Comparison of ENCODE assay signal across 8 cellular contexts in the genomic region with DNA sequence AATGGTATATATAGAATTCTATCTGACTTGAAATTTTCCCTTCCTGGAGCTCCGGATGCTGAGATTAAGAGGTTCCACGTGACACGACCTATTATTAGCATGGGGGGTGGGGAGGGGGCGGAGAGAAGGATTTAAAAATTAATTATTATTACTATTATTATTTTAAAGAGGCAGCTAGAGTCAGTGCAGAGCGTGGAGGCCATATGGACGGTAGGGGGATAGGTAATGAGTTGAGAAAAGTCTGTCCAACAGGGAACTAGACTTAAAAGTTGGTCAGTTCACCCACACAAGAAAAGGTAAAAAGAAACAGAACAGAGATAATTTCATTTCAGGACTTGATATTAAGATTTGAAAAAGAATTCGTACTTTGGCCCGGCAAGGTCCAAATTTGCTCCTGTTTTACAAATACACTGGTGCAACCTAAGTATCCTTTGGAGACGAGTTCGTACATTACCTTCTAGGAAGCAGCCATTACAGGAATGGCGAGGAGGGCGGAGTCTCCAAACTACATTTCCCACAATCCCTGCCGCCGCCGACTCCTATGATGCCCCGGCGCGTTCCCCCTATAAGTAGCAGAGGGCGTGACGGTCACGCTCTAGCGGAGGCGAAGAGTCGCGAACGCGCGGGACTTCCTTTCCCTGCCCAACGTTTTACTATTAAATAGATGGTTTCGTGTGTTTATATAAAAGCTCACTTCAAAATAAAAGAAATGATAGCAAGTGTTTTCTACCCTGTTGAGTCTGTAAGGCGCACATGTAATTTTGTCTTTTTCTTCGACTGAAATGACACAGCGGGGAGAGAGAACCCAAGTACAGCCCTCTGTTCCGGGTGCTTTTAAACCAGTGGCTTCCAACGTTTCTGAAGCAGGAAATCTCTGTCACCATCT. TPM values are rescaled to one million over a fixed set of nuclear protein-coding genes. Genes with fewer than 3 reads are reported as not detected.
DNase-seq lines count a peak whose midpoint lies in the region; ATAC-seq and TF ChIP-seq lines count a peak whose summit lies in the region.

SMIM30 (minus strand) TSS at position 481 of the 886 bp plus-strand sequence. CDS start 976 bp downstream, outside the sequence.

- H2AFZ ChIP-seq in smooth muscle cell (ENCODE audit: low read depth) = peak within 1 kb of the TSS; percentile 95

- peak; percentile 95 for DNase-seq in A673 (ENCODE audit: low spot score)
- DNase-seq in NCI-H2196 treated with DMSO at 0.1 percent for 48 hours (lab: John Stamatoyannopoulos, UW; ENCODE audit: unreplicated experiment) = peak; percentile 91
- peak; percentile 90 for DNase-seq in breast epithelium (ENCODE audit: low spot score in 2 of 2)
- peak; percentile 86 for DNase-seq in iPS-NIHi7 (ENCODE audit: extremely low spot score)
- peak; percentile 47 for DNase-seq in smooth muscle cell (lab: John Stamatoyannopoulos, UW; ENCODE audit: unreplicated experiment)

- H3K9ac ChIP-seq in smooth muscle cell (ENCODE audit: low read depth) = peak within 1 kb of the TSS; percentile 81

- peaks cover 2% of the 10 kb centered on the region for H3K4me1 ChIP-seq in A673 (ENCODE audit: insufficient read depth, low read length, poor library complexity, severe bottlenecking)
- H3K4me1 ChIP-seq in breast epithelium = no peaks in the 10 kb centered on the region
- peaks cover 9% of the 10 kb centered on the region for H3K4me1 ChIP-seq in smooth muscle cell (ENCODE audit: low read depth)

- peak; percentile 85 for TF ChIP-seq POLR2A in breast epithelium (IDR thresholded peaks at IDR 0.05)

- H3K27me3 ChIP-seq in A673 (replicated peaks; ENCODE audit: insufficient read depth, low read depth, low read length, poor library complexity) (no peaks in the 10 kb centered on the region), breast epithelium (no peaks in the 10 kb centered on the region), smooth muscle cell (ENCODE audit: low read depth) (no peaks in the 10 kb centered on the region)

- WGBS in smooth muscle cell (ENCODE audit: low lambda C conversion rate) = 1% methylated on average over 35 of the region's 35 CpGs

- CTCF ChIA-PET in A673 (lab: Charles Lee) = interaction anchor here (0.6 kb wide), 1 partner anchor 32 kb away, joined by 4 read pairs; the partner anchor contains the start of gene GPR85

- peak; percentile 98 for ATAC-seq in GM18868 (IDR thresholded peaks at IDR 0.05; ENCODE audit: unreplicated experiment)
- peak; percentile 100 for ATAC-seq in HG03108 (IDR thresholded peaks at IDR 0.05; ENCODE audit: unreplicated experiment)

- TSS peak; percentile 86 for BruUV-seq in A673 (replicated peaks; lab: Mats Ljungman, UMichigan)

- H3K4me2 ChIP-seq in smooth muscle cell = peak within 1 kb of the TSS; percentile 91

- intact Hi-C loops in A673 (cut with micrococcal nuclease; ENCODE audit: unreplicated experiment) (no loop called here), breast epithelium (cut with DNase I; ENCODE audit: low total_unique reads) (no loop called here)

- H3K27ac ChIP-seq in A673 (ENCODE audit: low read depth, low read length, poor library complexity, severe bottlenecking) (peak within 1 kb of the TSS; percentile 55), VCaP (peak within 1 kb of the TSS; percentile 69), breast epithelium (peak within 1 kb of the TSS; percentile 61 to 68), smooth muscle cell (ENCODE audit: low read depth) (peak within 1 kb of the TSS; percentile 71)

- no peaks in the 10 kb centered on the region for H3K36me3 ChIP-seq in A673 (ENCODE audit: insufficient read depth, low read length, poor library complexity, severe bottlenecking)
- no peaks in the 10 kb centered on the region for H3K36me3 ChIP-seq in breast epithelium
- no peaks in the 10 kb centered on the region for H3K36me3 ChIP-seq in smooth muscle cell (ENCODE audit: low read depth)

- no peaks in the 10 kb centered on the region for H3K9me3 ChIP-seq in A673 (ENCODE audit: low read depth, low read length, poor library complexity, severe bottlenecking)
- no peaks in the 10 kb centered on the region for H3K9me3 ChIP-seq in breast epithelium
- H3K9me3 ChIP-seq in smooth muscle cell (replicated peaks; ENCODE audit: low read depth) = no peaks in the 10 kb centered on the region

- peaks cover 7% of the 10 kb centered on the region for H3F3A ChIP-seq in smooth muscle cell (ENCODE audit: low read depth)

- POLR2A ChIA-PET in A673 (lab: Charles Lee; ENCODE audit: low non-redundant PET) = no interaction called here

- peaks cover 4% of the 10 kb centered on the region for H3K79me2 ChIP-seq in smooth muscle cell (ENCODE audit: low read depth)

- H4K20me1 ChIP-seq in smooth muscle cell (ENCODE audit: low read depth) = no peaks in the 10 kb centered on the region

- no peak for TF ChIP-seq CTCF in A673 (conservative IDR thresholded peaks at IDR 0.05; ENCODE audit: low read depth, low read length)
- no peak for TF ChIP-seq CTCF in VCaP (conservative IDR thresholded peaks at IDR 0.05)
- no peak for TF ChIP-seq CTCF in breast epithelium (IDR thresholded peaks at IDR 0.05)
- TF ChIP-seq CTCF in smooth muscle cell (IDR thresholded peaks at IDR 0.05; ENCODE audit: borderline replicate concordance, insufficient read depth, poor library complexity, severe bottlenecking) = no peak

- H3K4me3 ChIP-seq in A673 (ENCODE audit: low read depth, low read length, poor library complexity, severe bottlenecking) (peak within 1 kb of the TSS; percentile 68), breast epithelium (peak within 1 kb of the TSS; percentile 50 to 78 (median 63)), smooth muscle cell (peak within 1 kb of the TSS; percentile 93)

RNA-seq across cellular contexts. Expression of gene SMIM30, which starts in this region (rescaled TPM):
- total RNA-seq in A673 (2021) (39.8 and 40.8 TPM in 2 replicates), breast epithelium (10 to 100 TPM; 32.1 to 42.1 (median 40.8) TPM), smooth muscle cell (107 and 118 TPM in 2 replicates)
- polyA plus RNA-seq in smooth muscle cell = 72.2 and 72.9 TPM in 2 replicates

Comparison
In these comparisons a context has a peak if more than half of its experiments do, and no peak if none do; other contexts are left out.
1. Peak in every context shown above with its lines: DNase-seq, ATAC-seq, H3K4me3 ChIP-seq and H3K27ac ChIP-seq.